Comparison of ENCODE assay signal across 8 cellular contexts in the genomic region with DNA sequence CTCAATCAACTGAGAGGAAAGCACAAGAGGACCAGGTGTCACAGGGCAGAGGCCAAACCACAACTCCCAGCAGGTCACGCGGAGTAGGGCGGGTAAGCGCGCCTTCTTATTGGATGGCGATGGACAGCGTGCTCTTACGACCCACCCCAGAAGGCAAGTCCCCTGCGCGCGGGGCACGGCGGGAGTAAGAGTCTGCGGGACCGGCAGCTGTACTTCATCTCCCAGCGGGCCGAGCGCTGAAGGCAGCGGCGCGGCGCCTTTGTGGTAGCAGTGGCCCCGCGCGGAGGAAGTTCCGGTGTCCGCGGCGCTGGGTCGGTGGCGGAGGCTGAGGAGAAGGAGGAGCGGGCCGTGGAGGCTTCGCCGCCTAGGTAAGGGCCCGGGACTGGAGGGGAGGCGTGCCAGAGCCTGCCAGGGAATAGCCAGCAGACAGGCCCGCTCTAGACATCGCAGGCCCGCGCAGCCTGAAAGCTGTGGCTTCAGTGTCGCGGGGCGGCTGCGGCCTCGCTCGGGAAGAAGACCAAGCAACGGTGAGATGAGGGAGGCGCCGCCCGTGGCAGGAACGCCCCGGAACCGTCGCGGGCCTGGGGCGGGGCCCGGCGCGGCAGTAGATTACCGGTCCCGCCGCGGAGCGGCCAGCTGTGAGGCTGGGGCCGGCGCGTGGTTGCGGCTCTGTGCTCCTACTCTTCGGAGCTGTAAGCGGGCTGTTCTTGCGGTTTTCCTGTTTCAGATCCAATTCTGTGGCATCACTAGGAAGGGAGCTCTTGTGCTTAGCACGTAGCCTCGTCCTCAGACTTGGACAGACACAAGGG. TPM values are rescaled to one million over a fixed set of nuclear protein-coding genes. Genes with fewer than 3 reads are reported as not detected.
DNase-seq lines count a peak whose midpoint lies in the region; ATAC-seq and TF ChIP-seq lines count a peak whose summit lies in the region.

A gene with protein sequence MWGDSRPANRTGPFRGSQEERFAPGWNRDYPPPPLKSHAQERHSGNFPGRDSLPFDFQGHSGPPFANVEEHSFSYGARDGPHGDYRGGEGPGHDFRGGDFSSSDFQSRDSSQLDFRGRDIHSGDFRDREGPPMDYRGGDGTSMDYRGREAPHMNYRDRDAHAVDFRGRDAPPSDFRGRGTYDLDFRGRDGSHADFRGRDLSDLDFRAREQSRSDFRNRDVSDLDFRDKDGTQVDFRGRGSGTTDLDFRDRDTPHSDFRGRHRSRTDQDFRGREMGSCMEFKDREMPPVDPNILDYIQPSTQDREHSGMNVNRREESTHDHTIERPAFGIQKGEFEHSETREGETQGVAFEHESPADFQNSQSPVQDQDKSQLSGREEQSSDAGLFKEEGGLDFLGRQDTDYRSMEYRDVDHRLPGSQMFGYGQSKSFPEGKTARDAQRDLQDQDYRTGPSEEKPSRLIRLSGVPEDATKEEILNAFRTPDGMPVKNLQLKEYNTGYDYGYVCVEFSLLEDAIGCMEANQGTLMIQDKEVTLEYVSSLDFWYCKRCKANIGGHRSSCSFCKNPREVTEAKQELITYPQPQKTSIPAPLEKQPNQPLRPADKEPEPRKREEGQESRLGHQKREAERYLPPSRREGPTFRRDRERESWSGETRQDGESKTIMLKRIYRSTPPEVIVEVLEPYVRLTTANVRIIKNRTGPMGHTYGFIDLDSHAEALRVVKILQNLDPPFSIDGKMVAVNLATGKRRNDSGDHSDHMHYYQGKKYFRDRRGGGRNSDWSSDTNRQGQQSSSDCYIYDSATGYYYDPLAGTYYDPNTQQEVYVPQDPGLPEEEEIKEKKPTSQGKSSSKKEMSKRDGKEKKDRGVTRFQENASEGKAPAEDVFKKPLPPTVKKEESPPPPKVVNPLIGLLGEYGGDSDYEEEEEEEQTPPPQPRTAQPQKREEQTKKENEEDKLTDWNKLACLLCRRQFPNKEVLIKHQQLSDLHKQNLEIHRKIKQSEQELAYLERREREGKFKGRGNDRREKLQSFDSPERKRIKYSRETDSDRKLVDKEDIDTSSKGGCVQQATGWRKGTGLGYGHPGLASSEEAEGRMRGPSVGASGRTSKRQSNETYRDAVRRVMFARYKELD (plus strand): TSS at position 293 of the 809 bp plus-strand sequence. CDS start 22,492 bp downstream, outside the sequence.

- H3K4me3 ChIP-seq in CD8-positive, alpha-beta T cell (ENCODE audit: low read depth, low read length): peak within 1 kb of the TSS; percentile 78
- H3K4me3 ChIP-seq in lower lobe of right lung: peak within 1 kb of the TSS; percentile 77

- H3K27ac Mint-ChIP-seq in CD8-positive, alpha-beta T cell: peak within 1 kb of the TSS; percentile 98

- intact Hi-C loops in CD8-positive, alpha-beta T cell (cut with DNase I, micrococcal nuclease): loop anchor here (1.0 to 10.0 kb wide), 10 partner anchors 11 to 1562 kb away; a partner anchor contains a TSS
- intact Hi-C loops in lower lobe of right lung (cut with DNase I): no loop called here

- H3K27ac ChIP-seq in CD8-positive, alpha-beta T cell (ENCODE audit: low read depth, low read length): peak within 1 kb of the TSS; percentile 67
- H3K27ac ChIP-seq in lower lobe of right lung: peak within 1 kb of the TSS; percentile 97

- no peak for TF ChIP-seq CTCF in CD8-positive, alpha-beta T cell (IDR thresholded peaks at IDR 0.05)
- no peak for TF ChIP-seq CTCF in lower lobe of right lung (IDR thresholded peaks at IDR 0.05)

- CTCF ChIA-PET in CD8-positive, alpha-beta T cell (lab: Charles Lee): interaction anchor here (0.6 to 2.8 kb wide), 3 partner anchors 11 to 228 kb away, joined by 3 to 11 read pairs (median 3); a partner anchor contains a TSS

- H3K36me3 Mint-ChIP-seq in CD8-positive, alpha-beta T cell: peaks cover 15% of the 10 kb centered on the region

- H3K27me3 ChIP-seq in CD8-positive, alpha-beta T cell (ENCODE audit: insufficient read depth, low read length): no peaks in the 10 kb centered on the region
- no peaks in the 10 kb centered on the region for H3K27me3 ChIP-seq in lower lobe of right lung (ENCODE audit: low read depth)

- H3K4me1 ChIP-seq in CD8-positive, alpha-beta T cell (ENCODE audit: insufficient read depth, low read length): peaks cover 15% of the 10 kb centered on the region
- peaks cover 25% of the 10 kb centered on the region for H3K4me1 ChIP-seq in lower lobe of right lung

- no peaks in the 10 kb centered on the region for H3K9me3 ChIP-seq in CD8-positive, alpha-beta T cell (ENCODE audit: low read length)
- no peaks in the 10 kb centered on the region for H3K9me3 ChIP-seq in lower lobe of right lung

- POLR2A ChIA-PET in CD8-positive, alpha-beta T cell (lab: Charles Lee): interaction anchor here (0.5 to 3.0 kb wide), 10 partner anchors 9 to 400 kb away, joined by 3 to 30 read pairs (median 4); a partner anchor contains a TSS

- H3K4me1 Mint-ChIP-seq in CD8-positive, alpha-beta T cell (ENCODE audit: low read depth): peaks cover 30% of the 10 kb centered on the region

- H3K36me3 ChIP-seq in CD8-positive, alpha-beta T cell (ENCODE audit: insufficient read depth, low read length): no peaks in the 10 kb centered on the region
- H3K36me3 ChIP-seq in lower lobe of right lung: no peaks in the 10 kb centered on the region

- H3K4me3 Mint-ChIP-seq in CD8-positive, alpha-beta T cell: peak within 1 kb of the TSS; percentile 99

- ATAC-seq in CD8-positive, alpha-beta T cell: peak; percentile 98
- peak; percentile 82 for ATAC-seq in GM19467 (IDR thresholded peaks at IDR 0.05; ENCODE audit: unreplicated experiment)
- ATAC-seq in lower lobe of right lung: peak; percentile 99

- no peaks in the 10 kb centered on the region for H3K27me3 Mint-ChIP-seq in CD8-positive, alpha-beta T cell (ENCODE audit: low read depth)

- DNase-seq in CD8-positive, alpha-beta T cell: peak; percentile 82 to 95 (median 91)
- DNase-seq in HS-27A (ENCODE audit: low read depth): peak; percentile 82
- DNase-seq in NK-92 (lab: John Stamatoyannopoulos, UW; ENCODE audit: unreplicated experiment): peak; percentile 53
- DNase-seq in activated CD8-positive, alpha-beta memory T cell treated with anti-CD3 and anti-CD28 coated beads for 1 hour (ENCODE audit: extremely low read depth in 1 of 2, low read depth in 1 of 2): peak; percentile 82 to 86
- DNase-seq in effector CD4-positive, alpha-beta T cell: peak; percentile 92
- DNase-seq in lower lobe of right lung: peak; percentile 99
- DNase-seq in stimulated activated CD4-positive, alpha-beta T cell treated with anti-CD3 and anti-CD28 coated beads, TNF-alpha, amount 100 ng/mL, for 24 hours (ENCODE audit: low read depth in 3 of 3): peak; percentile 89 to 96 (median 90)

- peaks cover 2% of the 10 kb centered on the region for H3K9me3 Mint-ChIP-seq in CD8-positive, alpha-beta T cell

RNA-seq across cellular contexts. Expression of the gene that starts here (rescaled TPM):
- 10 to 100 TPM; 92.1 to 95.0 TPM for total RNA-seq in CD8-positive, alpha-beta T cell
- 101 TPM for total RNA-seq in lower lobe of right lung

Comparison
In these comparisons a context has a peak if more than half of its experiments do, and no peak if none do; other contexts are left out.
1. Peak in every context shown above with its lines: DNase-seq, ATAC-seq, H3K4me3 ChIP-seq and H3K27ac ChIP-seq.